In genomic region chr19:8329993-8330392, GRCh38 we compare ENCODE assay signal across 21 cellular contexts. TPM values are rescaled to one million over a fixed set of nuclear protein-coding genes. Genes with fewer than 3 reads are reported as not detected.
DNase-seq lines count a peak whose midpoint lies in the region; ATAC-seq and TF ChIP-seq lines count a peak whose summit lies in the region.
"Had no signal": no experiment of that assay in that cellular context is flagged by ENCODE, and none has a peak within 500 bp of the region (broad histone marks: within the 10 kb centered on the region; RNA-seq: fewer than 3 reads in every experiment).

No MANE protein-coding gene starts in this region.

- peaks cover 22% of the 10 kb centered on the region; the same call in 1 of the 2 replicates for H3F3A ChIP-seq in PC-9 (ENCODE audit: insufficient read depth, low read depth)

- H3K4me3 ChIP-seq in RWPE2 (ENCODE audit: severe bottlenecking) (no peak overlapping the region), epithelial cell of esophagus (ENCODE audit: low read length) (no peak overlapping the region), PC-9 (no peak overlapping the region)
- H3K4me3 ChIP-seq: SK-N-MC had no signal

- no peaks in the 10 kb centered on the region for H4K20me1 ChIP-seq in PC-9 (ENCODE audit: insufficient read depth)

- H3K79me2 ChIP-seq in PC-9 (ENCODE audit: low read depth): no peaks in the 10 kb centered on the region

- H3K4me1 Mint-ChIP-seq in natural killer cell: no peaks in the 10 kb centered on the region
- H3K4me1 Mint-ChIP-seq in natural killer cell treated with Interleukin-12 subunit alpha and Interleukin-12 subunit beta and Interleukin-15 and Interleukin-18, amount 100 ng/mL, for 72 hours (ENCODE audit: low read depth in 2 of 2): no peaks in the 10 kb centered on the region

- no peak overlapping the region for H3K4me2 ChIP-seq in PC-9

- H3K9me3 Mint-ChIP-seq in natural killer cell: no peaks in the 10 kb centered on the region
- no peaks in the 10 kb centered on the region for H3K9me3 Mint-ChIP-seq in natural killer cell treated with Interleukin-12 subunit alpha and Interleukin-12 subunit beta and Interleukin-15 and Interleukin-18, amount 100 ng/mL, for 72 hours
- H3K9me3 Mint-ChIP-seq: CD4-positive, CD25-positive, alpha-beta regulatory T cell had no signal

- H2AFZ ChIP-seq in PC-9: no peak overlapping the region

- POLR2A ChIA-PET in PC-9 (lab: Charles Lee; ENCODE audit: unreplicated experiment): no interaction called here

- intact Hi-C loops in natural killer cell (cut with micrococcal nuclease) (no loop called here), PC-9 (cut with micrococcal nuclease; ENCODE audit: unreplicated experiment) (no loop called here), Right ventricle myocardium superior (cut with DNase I) (no loop called here)

- H3K36me3 ChIP-seq in RWPE2 (ENCODE audit: low read depth) (no peaks in the 10 kb centered on the region), PC-9 (ENCODE audit: low read depth) (no peaks in the 10 kb centered on the region)

- H3K4me1 ChIP-seq in RWPE2 (ENCODE audit: insufficient read depth, poor library complexity, severe bottlenecking) (no peaks in the 10 kb centered on the region), PC-9 (replicated peaks; ENCODE audit: insufficient read depth) (no peaks in the 10 kb centered on the region)

- BruUV-seq in PC-9 (replicated peaks; lab: Mats Ljungman, UMichigan): no TSS peak

- CTCF ChIA-PET in PC-9 (lab: Charles Lee): no interaction called here

- H3K4me3 Mint-ChIP-seq in natural killer cell: peak overlapping the region; percentile 32
- H3K4me3 Mint-ChIP-seq in natural killer cell treated with Interleukin-12 subunit alpha and Interleukin-12 subunit beta and Interleukin-15 and Interleukin-18, amount 100 ng/mL, for 72 hours: no peak overlapping the region
- H3K4me3 Mint-ChIP-seq: B cell; CD4-positive, CD25-positive, alpha-beta regulatory T cell; H9 had no signal

- no peak for TF ChIP-seq CTCF in natural killer cell (IDR thresholded peaks at IDR 0.05)
- TF ChIP-seq CTCF in RWPE2 (IDR thresholded peaks at IDR 0.05; ENCODE audit: poor library complexity, severe bottlenecking): no peak
- no peak for TF ChIP-seq CTCF in epithelial cell of esophagus (IDR thresholded peaks at IDR 0.05; ENCODE audit: insufficient read depth, low read depth, low read length, missing control alignments)
- no peak for TF ChIP-seq CTCF in PC-9 (conservative IDR thresholded peaks at IDR 0.05)

- no peaks in the 10 kb centered on the region for H3K9me2 ChIP-seq in PC-9 (ENCODE audit: insufficient read depth)

- no peak overlapping the region for H3K27ac ChIP-seq in RWPE2 (ENCODE audit: poor library complexity, severe bottlenecking)
- H3K27ac ChIP-seq in PC-9: no peak overlapping the region
- H3K27ac ChIP-seq: SK-N-MC had no signal

- H3K27me3 ChIP-seq in RWPE2 (ENCODE audit: insufficient read depth, poor library complexity, severe bottlenecking) (peaks cover 18% of the 10 kb centered on the region), PC-9 (ENCODE audit: insufficient read depth, low read depth) (no peaks in the 10 kb centered on the region)

- no peak for DNase-seq in natural killer cell
- DNase-seq in natural killer cell treated with Interleukin-12 subunit alpha and Interleukin-12 subunit beta and Interleukin-15 and Interleukin-18, amount 100 ng/mL, for 72 hours (ENCODE audit: low spot score): no peak
- no peak for DNase-seq in RWPE2 (ENCODE audit: low spot score)
- peak; percentile 65 for DNase-seq in epithelial cell of esophagus (ENCODE audit: low read depth)
- no peak for DNase-seq in hypothalamus (lab: John Stamatoyannopoulos, UW)
- DNase-seq in NCI-H345 (lab: John Stamatoyannopoulos, UW): no peak
- DNase-seq in PC-9: no peak
- DNase-seq in Right ventricle myocardium superior: no peak
- DNase-seq: CD4-positive, CD25-positive, alpha-beta regulatory T cell; H9; KG1; MV-4-11; NCI-H1105 treated with DMSO at 0.1 percent for 48 hours; NCI-H1694; NCI-H2081; NCI-H2171; NCI-H524 treated with DMSO at 0.1 percent for 48 hours; SHP77 treated with DMSO at 0.1 percent for 48 hours had no signal

- ATAC-seq in natural killer cell (no peak), RWPE2 (ENCODE audit: low read depth) (peak; percentile 35; the same call in 2 of the 3 replicates), Right ventricle myocardium superior (ENCODE audit: poor library complexity) (no peak)
- ATAC-seq in natural killer cell treated with Interleukin-12 subunit alpha and Interleukin-12 subunit beta and Interleukin-15 and Interleukin-18, amount 100 ng/mL, for 72 hours: no peak

- no peaks in the 10 kb centered on the region for H3K27me3 Mint-ChIP-seq in natural killer cell (ENCODE audit: low read depth in 2 of 2)
- H3K27me3 Mint-ChIP-seq in natural killer cell treated with Interleukin-12 subunit alpha and Interleukin-12 subunit beta and Interleukin-15 and Interleukin-18, amount 100 ng/mL, for 72 hours: no peaks in the 10 kb centered on the region
- H3K27me3 Mint-ChIP-seq: B cell; CD4-positive, CD25-positive, alpha-beta regulatory T cell had no signal

- H3K9me3 ChIP-seq in RWPE2 (ENCODE audit: severe bottlenecking) (no peaks in the 10 kb centered on the region), PC-9 (ENCODE audit: insufficient read depth, low read depth) (no peaks in the 10 kb centered on the region)

- H3K36me3 Mint-ChIP-seq in natural killer cell: no peaks in the 10 kb centered on the region
- no peaks in the 10 kb centered on the region for H3K36me3 Mint-ChIP-seq in natural killer cell treated with Interleukin-12 subunit alpha and Interleukin-12 subunit beta and Interleukin-15 and Interleukin-18, amount 100 ng/mL, for 72 hours
- H3K36me3 Mint-ChIP-seq: CD4-positive, CD25-positive, alpha-beta regulatory T cell had no signal

- H3K27ac Mint-ChIP-seq in natural killer cell: no peak overlapping the region
- H3K27ac Mint-ChIP-seq in natural killer cell treated with Interleukin-12 subunit alpha and Interleukin-12 subunit beta and Interleukin-15 and Interleukin-18, amount 100 ng/mL, for 72 hours: no peak overlapping the region
- H3K27ac Mint-ChIP-seq: B cell, H9 had no signal

RNA-seq across cellular contexts. Expression of gene RPS28, which starts 8.7 kb away (rescaled TPM):
- total RNA-seq in natural killer cell: 1,000 to 10,000 TPM; 1,133 to 1,486 (median 1,403) TPM
- total RNA-seq in natural killer cell treated with Interleukin-12 subunit alpha and Interleukin-12 subunit beta and Interleukin-15 and Interleukin-18, amount 100 ng/mL, for 72 hours: 1,000 to 10,000 TPM; 1,268 to 1,635 TPM
- 1,283 and 1,512 TPM in 2 replicates for total RNA-seq in PC-9 (2021)
- 1,119 TPM for total RNA-seq in Right ventricle myocardium superior

RNA-seq across cellular contexts. Expression of gene NDUFA7, which starts 8.8 kb away (rescaled TPM):
- total RNA-seq in natural killer cell (10 to 100 TPM; 19.3 to 28.5 (median 28.4) TPM), PC-9 (2021) (49.8 and 61.7 TPM in 2 replicates), Right ventricle myocardium superior (127 TPM)
- total RNA-seq in natural killer cell treated with Interleukin-12 subunit alpha and Interleukin-12 subunit beta and Interleukin-15 and Interleukin-18, amount 100 ng/mL, for 72 hours: 10 to 100 TPM; 31.2 to 42.2 TPM

RNA-seq across cellular contexts. Expression of gene KANK3, which starts 13.1 kb away (rescaled TPM):
- total RNA-seq in natural killer cell: 10 to 100 TPM in 1 of 3 donors, 1 to 10 TPM in 2; 5.7 to 16.9 (median 8.4) TPM
- total RNA-seq in natural killer cell treated with Interleukin-12 subunit alpha and Interleukin-12 subunit beta and Interleukin-15 and Interleukin-18, amount 100 ng/mL, for 72 hours: 1 to 10 TPM; 1.5 to 4.4 TPM
- total RNA-seq in PC-9 (2021): 0.37 and 1.6 TPM in 2 replicates
- total RNA-seq in Right ventricle myocardium superior: 21.8 TPM

RNA-seq across cellular contexts. Expression of gene CD320, which starts 21.8 kb away (rescaled TPM):
- total RNA-seq in natural killer cell (10 to 100 TPM; 17.0 to 47.1 (median 38.7) TPM), PC-9 (2021) (42.9 and 52.8 TPM in 2 replicates), Right ventricle myocardium superior (34.5 TPM)
- 100 to 1,000 TPM in 1 of 2 donors, 10 to 100 TPM in 1; 45.2 to 110 TPM for total RNA-seq in natural killer cell treated with Interleukin-12 subunit alpha and Interleukin-12 subunit beta and Interleukin-15 and Interleukin-18, amount 100 ng/mL, for 72 hours

RNA-seq across cellular contexts. Expression of gene ANGPTL4, which starts 34.0 kb away (rescaled TPM):
- not detected for total RNA-seq in natural killer cell
- 1 to 10 TPM in 1 of 2 donors, not detected in 1; 1.8 TPM for total RNA-seq in natural killer cell treated with Interleukin-12 subunit alpha and Interleukin-12 subunit beta and Interleukin-15 and Interleukin-18, amount 100 ng/mL, for 72 hours
- total RNA-seq in PC-9 (2021): 0.30 TPM in 1 of 2 replicates, not detected in the other
- 13.9 TPM for total RNA-seq in Right ventricle myocardium superior
- total RNA-seq: B cell; CD4-positive, CD25-positive, alpha-beta regulatory T cell; OCI-LY7 had no signal
